In the genomic region with DNA sequence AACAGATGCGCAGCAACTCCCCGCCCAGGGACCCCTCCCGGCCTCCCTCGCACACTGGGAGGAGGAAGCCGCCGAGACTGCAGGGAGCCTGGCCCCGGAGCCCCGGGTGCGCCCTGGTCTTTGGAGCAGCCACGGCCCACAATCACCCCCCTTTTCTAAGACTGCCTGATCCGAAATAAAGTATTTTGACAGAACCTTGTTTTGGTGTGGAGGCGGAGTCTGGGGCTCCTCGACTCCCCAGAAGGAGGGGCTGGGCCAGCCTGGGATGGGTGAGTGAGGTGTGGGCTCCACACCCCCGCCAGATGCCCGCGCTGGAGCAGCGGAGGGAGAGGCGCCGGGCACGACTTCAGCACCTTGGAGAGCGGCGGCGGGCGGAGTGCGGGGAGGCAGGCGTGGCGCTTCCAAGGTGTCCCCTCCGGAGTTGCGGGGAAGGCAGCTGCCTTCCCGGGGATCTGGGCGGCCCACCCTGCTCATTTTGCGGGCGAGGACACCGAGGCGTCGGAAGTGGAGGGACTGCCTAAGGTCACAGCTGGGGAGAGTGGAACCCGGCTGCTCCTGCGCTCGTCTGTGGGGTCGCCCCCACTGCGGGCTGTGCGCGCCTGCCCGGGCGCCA, we compare ENCODE assay signal across 8 cellular contexts. TPM values are rescaled to one million over a fixed set of nuclear protein-coding genes. Genes with fewer than 3 reads are reported as not detected.
DNase-seq lines count a peak whose midpoint lies in the region; FAIRE-seq and TF ChIP-seq lines count a peak whose summit lies in the region.

No MANE protein-coding gene starts in this region.

- WGBS in smooth muscle cell (ENCODE audit: low lambda C conversion rate): 18% methylated on average over 45 of the region's 45 CpGs

- peaks cover 28% of the 10 kb centered on the region for H4K20me1 ChIP-seq in smooth muscle cell (ENCODE audit: low read depth)

- TF ChIP-seq CTCF in cardiac muscle cell (IDR thresholded peaks at IDR 0.05; ENCODE audit: low read depth, low read length) (no peak), smooth muscle cell (IDR thresholded peaks at IDR 0.05; ENCODE audit: borderline replicate concordance, insufficient read depth, poor library complexity, severe bottlenecking) (no peak)

- H3K36me3 ChIP-seq in cardiac muscle cell (no peaks in the 10 kb centered on the region), smooth muscle cell (ENCODE audit: low read depth) (no peaks in the 10 kb centered on the region)

- no peaks in the 10 kb centered on the region for H3K79me2 ChIP-seq in smooth muscle cell (ENCODE audit: low read depth)

- H2AFZ ChIP-seq in smooth muscle cell (ENCODE audit: low read depth): no peak overlapping the region

- FAIRE-seq in GM12891 (lab: Jason Lieb, UNC): no peak

- DNase-seq in GM12891 (ENCODE audit: insufficient read length, low spot score): peak; percentile 64
- DNase-seq in NOMO-1 treated with dmso at 0.1 percent for 144 hours (lab: John Stamatoyannopoulos, UW; ENCODE audit: unreplicated experiment): peak; percentile 22
- peak; percentile 73 to 79 for DNase-seq in activated T-cell treated with anti-CD3 and anti-CD28 coated beads, Interleukin-2, amount 50 U/mL, for 48 hours
- peak; percentile 52 to 89 for DNase-seq in cardiac muscle cell (ENCODE audit: low read depth in 1 of 2, low spot score in 1 of 2)
- peak; percentile 51 for DNase-seq in smooth muscle cell (lab: John Stamatoyannopoulos, UW; ENCODE audit: unreplicated experiment)
- DNase-seq in SKM-1 (lab: John Stamatoyannopoulos, UW; ENCODE audit: unreplicated experiment): no peak
- no peak for DNase-seq in COLO829 (ENCODE audit: low spot score)
- no peak for DNase-seq in NCI-H2081 (lab: John Stamatoyannopoulos, UW)

- H3K4me2 ChIP-seq in smooth muscle cell: no peak overlapping the region

- H3K4me1 ChIP-seq in cardiac muscle cell (ENCODE audit: low read depth) (no peaks in the 10 kb centered on the region), smooth muscle cell (ENCODE audit: low read depth) (no peaks in the 10 kb centered on the region)

- H3K27ac ChIP-seq in cardiac muscle cell (no peak overlapping the region), smooth muscle cell (ENCODE audit: low read depth) (no peak overlapping the region)

- peaks cover 26% of the 10 kb centered on the region for H3K27me3 ChIP-seq in cardiac muscle cell
- peaks cover 9% of the 10 kb centered on the region for H3K27me3 ChIP-seq in smooth muscle cell (ENCODE audit: low read depth)

- H3F3A ChIP-seq in smooth muscle cell (ENCODE audit: low read depth): no peaks in the 10 kb centered on the region

- TF ChIP-seq POLR2A in GM12891 (IDR thresholded peaks at IDR 0.05; ENCODE audit: low read depth, low read length): no peak

- H3K4me3 ChIP-seq in cardiac muscle cell (no peak overlapping the region), smooth muscle cell (no peak overlapping the region)

- no peak overlapping the region for H3K9ac ChIP-seq in smooth muscle cell (ENCODE audit: low read depth)

- H3K9me3 ChIP-seq in cardiac muscle cell (ENCODE audit: low read depth): no peaks in the 10 kb centered on the region
- H3K9me3 ChIP-seq in smooth muscle cell (replicated peaks; ENCODE audit: low read depth): no peaks in the 10 kb centered on the region

TF ChIP-seq in GM12891, 5 proteins besides CTCF, POLR2A, EP300 and RAD21:
- TF ChIP-seq POLR2AphosphoS5 (IDR thresholded peaks at IDR 0.05; ENCODE audit: low read depth, low read length) (no peak), POU2F2 (IDR thresholded peaks at IDR 0.05; ENCODE audit: low read depth, low read length) (no peak), TAF1 (IDR thresholded peaks at IDR 0.05; ENCODE audit: low read depth, low read length) (no peak), SPI1 (IDR thresholded peaks at IDR 0.05; ENCODE audit: low read depth, low read length) (no peak), PAX5 (IDR thresholded peaks at IDR 0.05; ENCODE audit: insufficient read depth, low read length, severe bottlenecking) (no peak)

RNA-seq across cellular contexts. Expression of gene SIRT6, which starts 9.4 kb away (rescaled TPM):
- 23.2 TPM for polyA plus RNA-seq in GM12891 (2012; ENCODE audit: low read depth, missing spikeins)
- total RNA-seq in cardiac muscle cell: 29.5 and 34.2 TPM in 2 replicates
- polyA plus RNA-seq in cardiac muscle cell: 8.8 and 11.3 TPM in 2 replicates
- total RNA-seq in smooth muscle cell: 14.2 and 14.5 TPM in 2 replicates
- 9.2 and 9.4 TPM in 2 replicates for polyA plus RNA-seq in smooth muscle cell

RNA-seq across cellular contexts. Expression of gene ANKRD24, which starts 9.5 kb away (rescaled TPM):
- polyA plus RNA-seq in GM12891 (2012; ENCODE audit: low read depth, missing spikeins): 1.2 TPM
- 4.6 and 7.4 TPM in 2 replicates for total RNA-seq in cardiac muscle cell
- 3.5 and 6.2 TPM in 2 replicates for polyA plus RNA-seq in cardiac muscle cell
- 0.09 TPM in 1 of 2 replicates, not detected in the other for total RNA-seq in smooth muscle cell
- 0.70 and 1.5 TPM in 2 replicates for polyA plus RNA-seq in smooth muscle cell

RNA-seq across cellular contexts. Expression of gene CREB3L3, which starts 19.5 kb away (rescaled TPM):
- 0.06 TPM for polyA plus RNA-seq in GM12891 (2012; ENCODE audit: low read depth, missing spikeins)
- total RNA-seq in cardiac muscle cell: not detected in 2 replicates
- not detected in 2 replicates for polyA plus RNA-seq in cardiac muscle cell
- not detected in 2 replicates for total RNA-seq in smooth muscle cell
- polyA plus RNA-seq in smooth muscle cell: not detected in 2 replicates

RNA-seq across cellular contexts. Expression of gene MAP2K2, which starts 49.0 kb away (rescaled TPM):
- 130 TPM for polyA plus RNA-seq in GM12891 (2012; ENCODE audit: low read depth, missing spikeins)
- total RNA-seq in cardiac muscle cell: 220 and 240 TPM in 2 replicates
- polyA plus RNA-seq in cardiac muscle cell: 217 and 219 TPM in 2 replicates
- 79.1 and 90.1 TPM in 2 replicates for total RNA-seq in smooth muscle cell
- 186 and 193 TPM in 2 replicates for polyA plus RNA-seq in smooth muscle cell

RNA-seq across cellular contexts. Expression of gene EBI3, which starts 56.4 kb away (rescaled TPM):
- polyA plus RNA-seq in GM12891 (2012; ENCODE audit: low read depth, missing spikeins): 272 TPM
- total RNA-seq in cardiac muscle cell (not detected in 2 replicates), smooth muscle cell (0.18 and 0.40 TPM in 2 replicates)
- polyA plus RNA-seq in cardiac muscle cell (0.44 TPM in 1 of 2 replicates, not detected in the other), smooth muscle cell (3.3 and 3.9 TPM in 2 replicates)

Comparison
In these comparisons a context has a peak if more than half of its experiments do, and no peak if none do; other contexts are left out.
1. DNase-seq: peak in GM12891 (single experiment), NOMO-1 treated with dmso at 0.1 percent for 144 hours (single experiment), activated T-cell treated with anti-CD3 and anti-CD28 coated beads, Interleukin-2, amount 50 U/mL, for 48 hours (2 of 2), cardiac muscle cell (2 of 2) and smooth muscle cell (single experiment); none in SKM-1 (single experiment), COLO829 (single experiment) and NCI-H2081 (0 of 2).